8 cellular contexts compared by ENCODE assay signal in genomic region chr1:66242646-66243547, GRCh38.
DNase-seq lines count a peak whose midpoint lies in the region; ATAC-seq, FAIRE-seq and TF ChIP-seq lines count a peak whose summit lies in the region.

No MANE protein-coding gene starts in this region.

- peak; percentile 100 for TF ChIP-seq CTCF in Loucy (conservative IDR thresholded peaks at IDR 0.05; ENCODE audit: low read length)
- TF ChIP-seq CTCF in fibroblast of mammary gland (conservative IDR thresholded peaks at IDR 0.05; ENCODE audit: control insufficient read depth, insufficient read depth, low read depth, low read length), result peak; percentile 100
- peak; percentile 99 for TF ChIP-seq CTCF in neural crest cell (conservative IDR thresholded peaks at IDR 0.05)

- H3K9me3 Mint-ChIP-seq in activated T-cell treated with anti-CD3 and anti-CD28 coated beads, Interleukin-2, amount 50 U/mL, for 72 hours, result no peaks in the 10 kb centered on the region
- H3K9me3 Mint-ChIP-seq in neural crest cell, result no peaks in the 10 kb centered on the region

- H4K20me1 ChIP-seq in Loucy (ENCODE audit: insufficient read depth, low read length, poor library complexity, severe bottlenecking), result no peaks in the 10 kb centered on the region

- no peak overlapping the region for H3K4me3 ChIP-seq in Loucy (ENCODE audit: low read length, poor library complexity, severe bottlenecking)
- no peak overlapping the region for H3K4me3 ChIP-seq in fibroblast of mammary gland (ENCODE audit: control insufficient read depth, low read depth, low read length)

- no peaks in the 10 kb centered on the region for H3K4me1 Mint-ChIP-seq in activated T-cell treated with anti-CD3 and anti-CD28 coated beads, Interleukin-2, amount 50 U/mL, for 72 hours (ENCODE audit: low read depth)
- H3K4me1 Mint-ChIP-seq in neural crest cell, result peaks cover 22% of the 10 kb centered on the region

- H3K9me3 ChIP-seq in Loucy (ENCODE audit: insufficient read depth, low read depth, low read length), result no peaks in the 10 kb centered on the region

- H3K36me3 ChIP-seq in Loucy (ENCODE audit: insufficient read depth, low read length), result no peaks in the 10 kb centered on the region

- no peak overlapping the region for H3K9ac ChIP-seq in Loucy (ENCODE audit: low read depth, low read length, poor library complexity, severe bottlenecking)

- no peak overlapping the region for H3K4me3 Mint-ChIP-seq in activated T-cell treated with anti-CD3 and anti-CD28 coated beads, Interleukin-2, amount 50 U/mL, for 72 hours
- H3K4me3 Mint-ChIP-seq in neural crest cell, result no peak overlapping the region

- no peak overlapping the region for H3K4me2 ChIP-seq in Loucy (ENCODE audit: low read depth, low read length, poor library complexity, severe bottlenecking)

- H3K27ac Mint-ChIP-seq in activated T-cell treated with anti-CD3 and anti-CD28 coated beads, Interleukin-2, amount 50 U/mL, for 72 hours, result no peak overlapping the region
- no peak overlapping the region for H3K27ac Mint-ChIP-seq in neural crest cell (ENCODE audit: unreplicated experiment)

- DNase-seq in Daoy (ENCODE audit: low read depth) (peak; percentile 94), H4 (ENCODE audit: low spot score) (peak; percentile 94), RCC 7860 (ENCODE audit: low spot score) (peak; percentile 60), fibroblast of mammary gland (ENCODE audit: low read depth) (peak; percentile 87), neural crest cell (ENCODE audit: low read depth, low spot score) (peak; percentile 80), stromal cell of bone marrow (ENCODE audit: low read depth) (peak; percentile 72)
- peak; percentile 79 for DNase-seq in activated T-cell treated with anti-CD3 and anti-CD28 coated beads, Interleukin-2, amount 50 U/mL, for 72 hours

- H3K36me3 Mint-ChIP-seq in activated T-cell treated with anti-CD3 and anti-CD28 coated beads, Interleukin-2, amount 50 U/mL, for 72 hours (ENCODE audit: insufficient read depth in 2 of 2), result no peaks in the 10 kb centered on the region
- H3K36me3 Mint-ChIP-seq in neural crest cell (ENCODE audit: low read depth), result no peaks in the 10 kb centered on the region

- FAIRE-seq in RCC 7860 (lab: Jason Lieb, UNC), result peak; percentile 60

- H3K27me3 Mint-ChIP-seq in activated T-cell treated with anti-CD3 and anti-CD28 coated beads, Interleukin-2, amount 50 U/mL, for 72 hours (ENCODE audit: low read depth), result peaks cover 7% of the 10 kb centered on the region
- no peaks in the 10 kb centered on the region for H3K27me3 Mint-ChIP-seq in neural crest cell (ENCODE audit: low read depth)

- H3F3A ChIP-seq in Loucy (ENCODE audit: low read depth), result no peaks in the 10 kb centered on the region

- H3K79me2 ChIP-seq in Loucy (ENCODE audit: insufficient read depth, low read length), result no peaks in the 10 kb centered on the region

- H3K9me2 ChIP-seq in Loucy (replicated peaks; ENCODE audit: low read depth, low read length), result no peaks in the 10 kb centered on the region

- no peak overlapping the region for H2AFZ ChIP-seq in Loucy (ENCODE audit: low read length)

- peak; percentile 48 to 59 for ATAC-seq in activated T-cell treated with anti-CD3 and anti-CD28 coated beads, Interleukin-2, amount 50 U/mL, for 72 hours (replicated peaks in 1 of 2)

- peaks cover 39% of the 10 kb centered on the region for H3K4me1 ChIP-seq in Loucy (ENCODE audit: insufficient read depth, low read length, poor library complexity, severe bottlenecking)

- H3K27me3 ChIP-seq in Loucy (ENCODE audit: insufficient read depth, low read length, poor library complexity, severe bottlenecking), result no peaks in the 10 kb centered on the region
